8 cellular contexts compared by ENCODE assay signal in the genomic region with DNA sequence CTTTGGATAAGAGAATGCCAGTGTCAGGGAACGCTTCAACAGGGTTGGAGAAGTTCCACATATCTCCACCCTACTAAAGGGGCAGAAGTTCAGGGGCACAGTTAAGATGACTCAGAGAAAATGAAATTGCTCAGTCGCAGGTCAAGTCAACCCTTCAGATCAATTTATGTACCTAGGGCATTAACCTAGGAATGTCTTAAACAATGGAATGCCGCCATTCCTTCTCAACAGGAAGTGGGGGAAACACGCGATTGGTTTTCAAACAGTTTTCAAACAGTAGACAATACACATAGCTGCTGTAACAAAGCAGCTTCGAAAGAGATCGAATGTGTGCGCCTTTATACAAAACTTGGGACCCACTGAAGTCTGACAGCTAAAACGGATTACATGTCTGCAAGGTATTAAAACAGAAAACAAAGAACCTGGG. TPM values are rescaled to one million over a fixed set of nuclear protein-coding genes. Genes with fewer than 3 reads are reported as not detected.
A peak's percentile ranks its signal among the peaks of the same experiment; 100 is the strongest.
DNase-seq lines count a peak whose midpoint lies in the region; ATAC-seq and TF ChIP-seq lines count a peak whose summit lies in the region.

No MANE protein-coding gene starts in this region.

- peaks cover 11% of the 10 kb centered on the region for H4K20me1 ChIP-seq in osteoblast (ENCODE audit: insufficient read depth, low read length)

- H3K27ac Mint-ChIP-seq in activated CD4-positive, alpha-beta memory T cell treated with anti-CD3 and anti-CD28 coated beads for 36 hours: peak overlapping the region; percentile 55

- no peaks in the 10 kb centered on the region for H3K9me3 ChIP-seq in osteoblast (ENCODE audit: low read depth, low read length)

- no peaks in the 10 kb centered on the region for H3K27me3 Mint-ChIP-seq in activated CD4-positive, alpha-beta memory T cell treated with anti-CD3 and anti-CD28 coated beads for 36 hours

- peaks cover 29% of the 10 kb centered on the region for H3K4me1 Mint-ChIP-seq in activated CD4-positive, alpha-beta memory T cell treated with anti-CD3 and anti-CD28 coated beads for 36 hours (ENCODE audit: low read depth)

- TF ChIP-seq CTCF in osteoblast (IDR thresholded peaks at IDR 0.05; ENCODE audit: extremely low read depth, low read depth, low read length): no peak

- peak overlapping the region; percentile 96 for H3K4me2 ChIP-seq in osteoblast (ENCODE audit: insufficient read depth, low read length)

- POLR2A ChIA-PET in activated CD4-positive, alpha-beta memory T cell treated with anti-CD3 and anti-CD28 coated beads for 36 hours (lab: Charles Lee): interaction anchor here (0.6 to 1.4 kb wide), 2 partner anchors 10 to 231 kb away, joined by 3 to 4 read pairs; no protein-coding TSS in a partner anchor

- H3K27ac ChIP-seq in osteoblast (ENCODE audit: low read depth, low read length): peak overlapping the region; percentile 66

- ATAC-seq in Right ventricle myocardium superior (ENCODE audit: poor library complexity) (peak; percentile 62), GM18502 (IDR thresholded peaks at IDR 0.05; ENCODE audit: poor library complexity, unreplicated experiment) (no peak), HG03108 (IDR thresholded peaks at IDR 0.05; ENCODE audit: unreplicated experiment) (no peak)

- peaks cover 6% of the 10 kb centered on the region for H3K36me3 Mint-ChIP-seq in activated CD4-positive, alpha-beta memory T cell treated with anti-CD3 and anti-CD28 coated beads for 36 hours

- DNase-seq in DMS79 treated with DMSO at 0.1 percent for 48 hours (lab: John Stamatoyannopoulos, UW) (peak; percentile 64), LHCN-M2 (ENCODE audit: low read depth) (peak; percentile 43), Right ventricle myocardium superior (no peak), osteoblast (ENCODE audit: insufficient read length, low spot score, missing footprints) (peak; percentile 73), KG1 (lab: John Stamatoyannopoulos, UW) (no peak)
- no peak for DNase-seq in activated CD4-positive, alpha-beta memory T cell treated with anti-CD3 and anti-CD28 coated beads for 36 hours

- H3K9me3 Mint-ChIP-seq in activated CD4-positive, alpha-beta memory T cell treated with anti-CD3 and anti-CD28 coated beads for 36 hours: peaks cover 6% of the 10 kb centered on the region

- H3K36me3 ChIP-seq in osteoblast (ENCODE audit: insufficient read depth, low read length): peaks cover 10% of the 10 kb centered on the region

- peak overlapping the region; percentile 85 for H3K4me3 Mint-ChIP-seq in activated CD4-positive, alpha-beta memory T cell treated with anti-CD3 and anti-CD28 coated beads for 36 hours

- intact Hi-C loops in activated CD4-positive, alpha-beta memory T cell treated with anti-CD3 and anti-CD28 coated beads for 36 hours (cut with micrococcal nuclease): no loop called here
- intact Hi-C loops in Right ventricle myocardium superior (cut with DNase I): no loop called here

- CTCF ChIA-PET in activated CD4-positive, alpha-beta memory T cell treated with anti-CD3 and anti-CD28 coated beads for 36 hours (lab: Charles Lee): interaction anchor here (2.5 kb wide), 1 partner anchor 361 kb away, joined by 10 read pairs; a partner anchor contains a TSS

- peaks cover 10% of the 10 kb centered on the region for H3K4me1 ChIP-seq in osteoblast (ENCODE audit: insufficient read depth, low read length)

- peak overlapping the region; percentile 94 for H3K4me3 ChIP-seq in osteoblast (ENCODE audit: insufficient read depth, low read length)

- peak overlapping the region; percentile 90 for H2AFZ ChIP-seq in osteoblast (ENCODE audit: low read length)

- no peaks in the 10 kb centered on the region for H3K27me3 ChIP-seq in osteoblast (ENCODE audit: insufficient read depth, low read length)

- H3K79me2 ChIP-seq in osteoblast (ENCODE audit: insufficient read depth, low read length): peaks cover 57% of the 10 kb centered on the region

RNA-seq across cellular contexts. Expression of a gene that starts 0.9 kb away (rescaled TPM):
- total RNA-seq in LHCN-M2 (2014; rRNA removed): 71.5 and 76.9 TPM in 2 replicates
- 15.9 TPM for polyA plus RNA-seq in LHCN-M2 (2012)
- total RNA-seq in activated CD4-positive, alpha-beta memory T cell treated with anti-CD3 and anti-CD28 coated beads for 36 hours: 10 to 100 TPM; 18.1 to 19.4 TPM
- total RNA-seq in Right ventricle myocardium superior: 17.3 TPM
- total RNA-seq in osteoblast: 41.3 and 42.3 TPM in 2 replicates

RNA-seq across cellular contexts. Expression of a gene that starts 44.6 kb away (rescaled TPM):
- total RNA-seq in LHCN-M2 (2014; rRNA removed) (not detected in 2 replicates), Right ventricle myocardium superior (not detected), osteoblast (under 0.01 TPM in 1 of 2 replicates, not detected in the other)
- not detected for polyA plus RNA-seq in LHCN-M2 (2012)
- not detected for total RNA-seq in activated CD4-positive, alpha-beta memory T cell treated with anti-CD3 and anti-CD28 coated beads for 36 hours

Comparison
In these comparisons a context has a peak if more than half of its experiments do, and no peak if none do; other contexts are left out.
1. DNase-seq: peak in DMS79 treated with DMSO at 0.1 percent for 48 hours (single experiment), LHCN-M2 (single experiment) and osteoblast (single experiment); none in activated CD4-positive, alpha-beta memory T cell treated with anti-CD3 and anti-CD28 coated beads for 36 hours (single experiment), Right ventricle myocardium superior (single experiment) and KG1 (single experiment).